In the genomic region with DNA sequence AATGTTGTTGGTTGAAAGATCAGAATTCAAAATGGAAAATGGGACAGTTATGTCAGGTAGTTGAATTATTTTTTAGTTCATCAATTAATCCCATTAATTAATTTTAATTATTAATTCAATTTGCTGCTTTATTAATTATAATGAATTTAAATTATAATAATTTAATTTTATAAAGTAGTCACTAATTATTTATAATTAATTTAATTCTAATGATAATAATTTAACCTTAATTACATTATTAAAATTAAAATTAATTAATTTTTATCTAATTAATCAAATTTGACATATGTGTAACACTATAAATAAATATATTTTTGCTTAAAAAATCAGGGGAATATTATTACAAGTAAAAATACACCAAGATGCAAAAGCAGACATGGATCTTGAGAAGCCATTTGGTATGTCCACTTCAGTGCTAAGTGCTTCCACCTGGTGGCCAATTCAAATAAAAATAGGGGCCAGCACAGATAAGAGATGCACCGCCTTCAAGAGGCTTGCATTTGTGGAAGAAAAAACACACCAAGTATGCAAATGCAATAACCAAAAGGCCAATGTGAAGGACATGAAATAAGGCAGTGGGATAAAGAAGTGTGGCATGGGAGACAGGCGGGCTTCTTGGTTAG, we compare ENCODE assay signal across 8 cellular contexts.
DNase-seq lines count a peak whose midpoint lies in the region; ATAC-seq and FAIRE-seq lines count a peak whose summit lies in the region.

No MANE protein-coding gene starts in this region.

- H3K4me1 Mint-ChIP-seq in naive B cell = peaks cover 61 to 88% (median 77%) of the 10 kb centered on the region in 3 donors

- peak; percentile 4 for DNase-seq in NCI-H2029 treated with DMSO at 0.1 percent for 48 hours (lab: John Stamatoyannopoulos, UW)
- no peak for DNase-seq in NCI-H2029 (lab: John Stamatoyannopoulos, UW)
- peak; percentile 61 for DNase-seq in HT1080 (ENCODE audit: low read depth)
- peak; percentile 25 for DNase-seq in RCC 7860 (ENCODE audit: low spot score)
- DNase-seq in naive B cell = peak; percentile 40
- no peak for DNase-seq in NCI-H1048 (lab: John Stamatoyannopoulos, UW)

- H3K27me3 Mint-ChIP-seq in naive B cell = no peaks in the 10 kb centered on the region

- peaks cover 0 to 17% of the 10 kb centered on the region in 2 donors for H3K36me3 Mint-ChIP-seq in naive B cell

- no peak for ATAC-seq in naive B cell (ENCODE audit: low read depth in 2 of 2)
- ATAC-seq in HG02588 (IDR thresholded peaks at IDR 0.05; ENCODE audit: unreplicated experiment) = no peak

- H3K9me3 Mint-ChIP-seq in naive B cell = peaks cover 0 to 4% (median 0%) of the 10 kb centered on the region in 7 donors

- peak overlapping the region in 5 of 6 donors; percentile 67 to 98 (median 76) for H3K27ac Mint-ChIP-seq in naive B cell

- FAIRE-seq in RCC 7860 (lab: Jason Lieb, UNC) (peak; percentile 89), colon (lab: Jason Lieb, UNC) (peak; percentile 93)

- peak overlapping the region in 3 of 8 donors; percentile 1 to 23 (median 3) for H3K4me3 Mint-ChIP-seq in naive B cell

Comparison
In these comparisons a context has a peak if more than half of its experiments do, and no peak if none do; other contexts are left out.
1. DNase-seq: peak in NCI-H2029 treated with DMSO at 0.1 percent for 48 hours (single experiment), HT1080 (single experiment), RCC 7860 (single experiment) and naive B cell (single experiment); none in NCI-H2029 (single experiment) and NCI-H1048 (single experiment).